2 cellular contexts compared by ENCODE assay signal in genomic region chr6:35176625-35177024, GRCh38.
A peak's percentile ranks its signal among the peaks of the same experiment; 100 is the strongest.
TF ChIP-seq lines count a peak whose summit lies in the region.

No MANE protein-coding gene starts in this region.

TF ChIP-seq in HepG2, 621 proteins besides CTCF, POLR2A, EP300 and RAD21:
- no peak for TF ChIP-seq CBX5 (CRISPR knock-in tag; IDR thresholded peaks at IDR 0.05; ENCODE audit: borderline replicate concordance)
- peak; percentile 71 for TF ChIP-seq ZNF629 (CRISPR knock-in tag; conservative IDR thresholded peaks at IDR 0.05)

TF ChIP-seq in K562, 482 proteins besides CTCF, POLR2A, EP300 and RAD21:
- peak; percentile 67 for TF ChIP-seq BCOR (IDR thresholded peaks at IDR 0.05)
- TF ChIP-seq KDM1A (IDR thresholded peaks at IDR 0.05): peak in 1 of 2 experiments; percentile 20; a peak in 1 of 4 replicates
- TF ChIP-seq ZNF79 (CRISPR knock-in tag; IDR thresholded peaks at IDR 0.05; ENCODE audit: low read depth): no peak
TF ChIP-seq in K562: peak in this region for 2.
